29 cellular contexts compared by ENCODE assay signal in genomic region chr1:99520121-99520520, GRCh38.
"Had no signal": no experiment of that assay in that cellular context is flagged by ENCODE, and none has a peak within 500 bp of the region (broad histone marks: within the 10 kb centered on the region; RNA-seq: fewer than 3 reads in every experiment).

No MANE protein-coding gene starts in this region.

- H3K4me1 ChIP-seq: colonic mucosa, esophagus muscularis mucosa, esophagus squamous epithelium, foreskin keratinocyte, gastroesophageal sphincter had no signal

- H3K9me3 ChIP-seq: colonic mucosa, esophagus muscularis mucosa, esophagus squamous epithelium, gastrocnemius medialis, gastroesophageal sphincter had no signal

- H3K27me3 Mint-ChIP-seq: dendritic cell treated with granulocyte-macrophage colony-stimulating factor and Interleukin-4, amounts not matched to agents 40 ng/mL and 50 ng/mL, for 4 days had no signal

- H3K36me3 ChIP-seq: colonic mucosa, esophagus muscularis mucosa, esophagus squamous epithelium, gastrocnemius medialis, gastroesophageal sphincter, heart left ventricle, heart right ventricle had no signal

- DNase-seq: colonic mucosa; cortex of kidney; dermis blood vessel endothelial cell; dorsolateral prefrontal cortex; effector CD4-positive, alpha-beta T cell; effector CD8-positive, alpha-beta T cell; effector memory CD4-positive, alpha-beta T cell; effector memory CD8-positive, alpha-beta T cell; endodermal cell; erythroblast; esophagus squamous epithelium; foreskin fibroblast; foreskin keratinocyte; foreskin melanocyte; gastrocnemius medialis; glutamatergic neuron; head of caudate nucleus; heart left ventricle; heart right ventricle had no signal

- ATAC-seq: effector memory CD8-positive, alpha-beta T cell; esophagus mucosa; foreskin keratinocyte; gastrocnemius medialis; gastroesophageal sphincter; heart left ventricle; heart right ventricle had no signal

- H3K4me3 Mint-ChIP-seq: dendritic cell treated with granulocyte-macrophage colony-stimulating factor and Interleukin-4, amounts not matched to agents 40 ng/mL and 50 ng/mL, for 4 days; effector memory CD8-positive, alpha-beta T cell; endodermal cell had no signal

- H3K4me3 ChIP-seq: colonic mucosa, coronary artery, dorsolateral prefrontal cortex, esophagus muscularis mucosa, esophagus squamous epithelium, gastrocnemius medialis, gastroesophageal sphincter, heart left ventricle, heart right ventricle had no signal

- H3K27me3 ChIP-seq: colonic mucosa, dorsolateral prefrontal cortex, esophagus muscularis mucosa, esophagus squamous epithelium, foreskin keratinocyte, gastrocnemius medialis, gastroesophageal sphincter, heart left ventricle, heart right ventricle had no signal

- H3K27ac Mint-ChIP-seq: dendritic cell treated with granulocyte-macrophage colony-stimulating factor and Interleukin-4, amounts not matched to agents 40 ng/mL and 50 ng/mL, for 4 days; effector memory CD8-positive, alpha-beta T cell; endodermal cell had no signal

- FAIRE-seq: colon, endometrium, endothelial cell of umbilical vein, frontal cortex had no signal

- H3K27ac ChIP-seq: colonic mucosa, coronary artery, dorsolateral prefrontal cortex, epithelial cell of prostate, esophagus muscularis mucosa, esophagus squamous epithelium, foreskin keratinocyte, gastrocnemius medialis, gastroesophageal sphincter, heart left ventricle, heart right ventricle had no signal

- H3K9me3 Mint-ChIP-seq: effector memory CD8-positive, alpha-beta T cell had no signal
